In genomic region chr19:35160629-35161433, GRCh38 we compare ENCODE assay signal across 1 cellular context.
TF ChIP-seq lines count a peak whose summit lies in the region.

No MANE protein-coding gene starts in this region.

TF ChIP-seq in HCT116, 20 proteins besides CTCF, POLR2A, EP300 and RAD21 (continued from another document):
- no peak for TF ChIP-seq SRF (IDR thresholded peaks at IDR 0.05; ENCODE audit: low read depth)
- TF ChIP-seq YY1 (IDR thresholded peaks at IDR 0.05; ENCODE audit: extremely low read depth, insufficient replicate concordance, low read depth, low read length): no peak
- no peak for TF ChIP-seq CEBPB (IDR thresholded peaks at IDR 0.05; ENCODE audit: low read depth)
- no peak for TF ChIP-seq EGR1 (IDR thresholded peaks at IDR 0.05; ENCODE audit: low read depth)
- TF ChIP-seq ELF1 (IDR thresholded peaks at IDR 0.05; ENCODE audit: borderline replicate concordance, low read depth): no peak
- TF ChIP-seq TCF7L2 (IDR thresholded peaks at IDR 0.05; ENCODE audit: borderline replicate concordance, extremely low read depth, insufficient read depth, insufficient read length): no peak
- no peak for TF ChIP-seq EZH2phosphoT487 (IDR thresholded peaks at IDR 0.05; ENCODE audit: borderline replicate concordance)
- TF ChIP-seq SP1 (IDR thresholded peaks at IDR 0.05; ENCODE audit: low read depth): no peak
- no peak for TF ChIP-seq POLR2AphosphoS5 (IDR thresholded peaks at IDR 0.05; ENCODE audit: low read depth, low read length)
- no peak for TF ChIP-seq ZBTB33 (IDR thresholded peaks at IDR 0.05; ENCODE audit: extremely low read depth, insufficient replicate concordance, low read length)
- TF ChIP-seq CBX3 (IDR thresholded peaks at IDR 0.05; ENCODE audit: low read depth): no peak
- no peak for TF ChIP-seq JUND (IDR thresholded peaks at IDR 0.05)
- TF ChIP-seq ZNF274 (IDR thresholded peaks at IDR 0.05; ENCODE audit: low read depth, low read length): no peak
- TF ChIP-seq, protein P1, sequence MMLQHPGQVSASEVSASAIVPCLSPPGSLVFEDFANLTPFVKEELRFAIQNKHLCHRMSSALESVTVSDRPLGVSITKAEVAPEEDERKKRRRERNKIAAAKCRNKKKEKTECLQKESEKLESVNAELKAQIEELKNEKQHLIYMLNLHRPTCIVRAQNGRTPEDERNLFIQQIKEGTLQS (IDR thresholded peaks at IDR 0.05): no peak
- TF ChIP-seq EZH2 (IDR thresholded peaks at IDR 0.05): no peak
- no peak for TF ChIP-seq ZFX (IDR thresholded peaks at IDR 0.05)
